15 cellular contexts compared by ENCODE assay signal in the genomic region with DNA sequence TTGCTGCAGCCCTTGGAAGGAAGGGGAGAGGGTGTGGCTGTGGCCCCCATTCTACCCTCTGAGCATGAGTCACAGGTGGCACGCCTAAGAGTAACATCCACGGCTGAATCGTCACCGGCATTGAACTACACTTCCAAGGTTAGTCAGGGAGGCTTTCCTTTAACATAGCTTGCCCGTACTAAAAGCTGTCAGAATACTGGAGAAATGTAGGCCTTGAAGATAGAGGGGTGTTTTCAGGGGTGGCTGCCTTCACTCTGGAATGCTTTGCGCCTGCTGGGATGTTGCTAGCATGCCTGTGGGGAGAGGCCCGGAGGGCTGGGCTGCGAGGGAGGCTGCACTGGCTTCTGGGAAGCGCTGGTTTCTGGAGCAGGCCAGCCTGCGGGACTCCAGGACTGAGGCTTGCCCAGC.
DNase-seq lines count a peak whose midpoint lies in the region; ATAC-seq, FAIRE-seq and TF ChIP-seq lines count a peak whose summit lies in the region.
"Had no signal": no experiment of that assay in that cellular context is flagged by ENCODE, and none has a peak within 500 bp of the region (broad histone marks: within the 10 kb centered on the region; RNA-seq: fewer than 3 reads in every experiment).

No MANE protein-coding gene starts in this region.

- peak; percentile 89 for FAIRE-seq in HTR-8/SVneo (lab: Jason Lieb, UNC)

- H3K27ac Mint-ChIP-seq in activated naive CD4-positive, alpha-beta T cell treated with anti-CD3 and anti-CD28 coated beads, Interleukin-2, amount 50 U/mL, for 72 hours, result no peak overlapping the region
- H3K27ac Mint-ChIP-seq: activated T-cell treated with anti-CD3 and anti-CD28 coated beads, Interleukin-2, amount 50 U/mL, for 72 hours had no signal

- H3K36me3 Mint-ChIP-seq in activated naive CD4-positive, alpha-beta T cell treated with anti-CD3 and anti-CD28 coated beads, Interleukin-2, amount 50 U/mL, for 72 hours, result no peaks in the 10 kb centered on the region

- in situ Hi-C loops in astrocyte of the spinal cord (cut with HindIII; ENCODE audit: low sequenced_read_pairs), result no loop called here

- H3K4me3 ChIP-seq in astrocyte of the spinal cord (ENCODE audit: low read depth, low read length), result no peak overlapping the region

- DNase-seq in A172 (ENCODE audit: low spot score) (peak; percentile 81), HTR-8/SVneo (ENCODE audit: insufficient read length, low spot score) (peak; percentile 85), astrocyte of the spinal cord (ENCODE audit: low read depth, low spot score) (peak; percentile 7), kidney tubule cell (ENCODE audit: low spot score) (peak; percentile 42)
- DNase-seq in activated CD4-positive, CD25-positive, alpha-beta regulatory T cell (lab: John Stamatoyannopoulos, UW), result no peak
- no peak for DNase-seq in activated naive CD4-positive, alpha-beta T cell treated with anti-CD3 and anti-CD28 coated beads, Interleukin-2, amount 50 U/mL, for 72 hours (ENCODE audit: low spot score in 2 of 2)
- DNase-seq: activated CD4-positive, alpha-beta T cell treated with anti-CD3 and anti-CD28 coated beads for 1 hour; activated T-cell treated with anti-CD3 and anti-CD28 coated beads, Interleukin-2, amount 50 U/mL, for 72 hours; DMS79; NCI-H526 treated with DMSO at 0.1 percent for 48 hours; trophoblast cell had no signal

- TF ChIP-seq CTCF in astrocyte of the spinal cord (IDR thresholded peaks at IDR 0.05; ENCODE audit: low read depth, low read length), result no peak

- H3K9me3 Mint-ChIP-seq in activated naive CD4-positive, alpha-beta T cell treated with anti-CD3 and anti-CD28 coated beads, Interleukin-2, amount 50 U/mL, for 72 hours, result no peaks in the 10 kb centered on the region
- H3K9me3 Mint-ChIP-seq: central memory CD8-positive, alpha-beta T cell had no signal

- ATAC-seq in GM19351 (IDR thresholded peaks at IDR 0.05; ENCODE audit: unreplicated experiment) (no peak), HG03108 (IDR thresholded peaks at IDR 0.05; ENCODE audit: unreplicated experiment) (no peak)
- no peak for ATAC-seq in activated naive CD4-positive, alpha-beta T cell treated with anti-CD3 and anti-CD28 coated beads, Interleukin-2, amount 50 U/mL, for 72 hours
- ATAC-seq: activated T-cell treated with anti-CD3 and anti-CD28 coated beads, Interleukin-2, amount 50 U/mL, for 72 hours; sciatic nerve had no signal

Comparison
In these comparisons a context has a peak if more than half of its experiments do, and no peak if none do; other contexts are left out.
1. DNase-seq: peak in A172 (single experiment), HTR-8/SVneo (single experiment), astrocyte of the spinal cord (single experiment) and kidney tubule cell (single experiment); none in activated CD4-positive, CD25-positive, alpha-beta regulatory T cell (0 of 4) and activated naive CD4-positive, alpha-beta T cell treated with anti-CD3 and anti-CD28 coated beads, Interleukin-2, amount 50 U/mL, for 72 hours (0 of 2).